In genomic region chr7:130838738-130839137, GRCh38 we compare ENCODE assay signal across 11 cellular contexts.
A peak's percentile ranks its signal among the peaks of the same experiment; 100 is the strongest.
DNase-seq lines count a peak whose midpoint lies in the region; ATAC-seq, FAIRE-seq and TF ChIP-seq lines count a peak whose summit lies in the region.
"Had no signal": no experiment of that assay in that cellular context is flagged by ENCODE, and none has a peak within 500 bp of the region (broad histone marks: within the 10 kb centered on the region; RNA-seq: fewer than 3 reads in every experiment).

No MANE protein-coding gene starts in this region.

- CTCF ChIA-PET in GM10248 (lab: Yijun Ruan, JAX): no interaction called here

- H3K4me2 ChIP-seq in astrocyte (ENCODE audit: low read length): peak overlapping the region; percentile 62
- H3K4me2 ChIP-seq: GM23338 had no signal

- H3K36me3 Mint-ChIP-seq in HFFc6 (ENCODE audit: low read depth) (peaks cover 35% of the 10 kb centered on the region), astrocyte (ENCODE audit: low read depth, unreplicated experiment) (no peaks in the 10 kb centered on the region)

- H3K4me3 ChIP-seq in astrocyte (ENCODE audit: insufficient read depth, low read depth, low read length): no peak overlapping the region
- H3K4me3 ChIP-seq: GM23338 had no signal

- POLR2A ChIA-PET in GM10248 (lab: Yijun Ruan, JAX): no interaction called here

- no peaks in the 10 kb centered on the region for H3K27me3 ChIP-seq in astrocyte (ENCODE audit: insufficient read depth, low read length)

- peak overlapping the region; percentile 80 for H3K27ac ChIP-seq in astrocyte (ENCODE audit: low read depth, low read length)
- H3K27ac ChIP-seq: HL-60 had no signal

- H3K9me3 Mint-ChIP-seq in HFFc6: peaks cover 13% of the 10 kb centered on the region
- no peaks in the 10 kb centered on the region for H3K9me3 Mint-ChIP-seq in astrocyte (ENCODE audit: unreplicated experiment)
- H3K9me3 Mint-ChIP-seq: GM23338 had no signal

- H3K27me3 Mint-ChIP-seq in HFFc6 (ENCODE audit: insufficient read depth): peaks cover 2% of the 10 kb centered on the region
- no peaks in the 10 kb centered on the region for H3K27me3 Mint-ChIP-seq in astrocyte (ENCODE audit: low read depth, unreplicated experiment)

- FAIRE-seq in astrocyte (lab: Jason Lieb, UNC): peak; percentile 81
- FAIRE-seq: islet of Langerhans had no signal

- peaks cover 18% of the 10 kb centered on the region for H3K4me1 ChIP-seq in astrocyte (ENCODE audit: insufficient read depth, low read length)

- DNase-seq in GM10248 (ENCODE audit: extremely low spot score) (peak; percentile 46), HFFc6 (peak; percentile 98), astrocyte (ENCODE audit: low read depth) (peak; percentile 96), myocyte (ENCODE audit: low read depth) (peak; percentile 36), cortex of kidney (lab: John Stamatoyannopoulos, UW) (no peak), cerebellar cortex (ENCODE audit: low spot score) (no peak), sciatic nerve (ENCODE audit: low spot score) (no peak)
- DNase-seq: stimulated activated naive B cell treated with anti-CD40 and anti-IgM and Interleukin-4, amounts not matched to agents 10 μg/mL and 1 μg/mL and 100 μg/mL, for 72 hours had no signal

- H3K4me1 Mint-ChIP-seq in HFFc6 (ENCODE audit: low read depth) (peaks cover 86% of the 10 kb centered on the region), astrocyte (ENCODE audit: low read depth, unreplicated experiment) (peaks cover 25% of the 10 kb centered on the region)
- H3K4me1 Mint-ChIP-seq: GM23338 had no signal

- no peaks in the 10 kb centered on the region for H4K20me1 ChIP-seq in astrocyte (ENCODE audit: insufficient read depth, low read length)

- no peaks in the 10 kb centered on the region for H3K36me3 ChIP-seq in astrocyte (ENCODE audit: insufficient read depth, low read length)

- H3K9me3 ChIP-seq in astrocyte (ENCODE audit: insufficient read depth, low read depth, low read length): no peaks in the 10 kb centered on the region

- ATAC-seq in sciatic nerve: no peak
- ATAC-seq: GM23338; stimulated activated naive B cell treated with anti-CD40 and anti-IgM and Interleukin-4, amounts not matched to agents 10 μg/mL and 1 μg/mL and 100 μg/mL, for 72 hours had no signal

- H2AFZ ChIP-seq in astrocyte (ENCODE audit: low read depth, low read length): no peak overlapping the region
- H2AFZ ChIP-seq: GM23338 had no signal

- intact Hi-C loops in sciatic nerve (cut with DNase I): loop anchor here (10.0 kb wide), 1 partner anchor 1444 kb away; no protein-coding TSS in a partner anchor

- H3K4me3 Mint-ChIP-seq in HFFc6 (peak overlapping the region; percentile 34), astrocyte (ENCODE audit: unreplicated experiment) (no peak overlapping the region)
- H3K4me3 Mint-ChIP-seq: GM23338; stimulated activated naive B cell treated with anti-CD40 and anti-IgM and Interleukin-4, amounts not matched to agents 10 μg/mL and 1 μg/mL and 100 μg/mL, for 72 hours had no signal

- TF ChIP-seq CTCF in GM10248 (IDR thresholded peaks at IDR 0.05; ENCODE audit: control extremely low read depth, extremely low read depth, low read depth, missing control alignments): no peak
- no peak for TF ChIP-seq CTCF in HFFc6 (IDR thresholded peaks at IDR 0.05)
- TF ChIP-seq CTCF in astrocyte (IDR thresholded peaks at IDR 0.05; ENCODE audit: insufficient read depth, low read depth, low read length): no peak

- H3K9ac ChIP-seq in astrocyte (ENCODE audit: low read length): no peak overlapping the region

- no peaks in the 10 kb centered on the region for H3K79me2 ChIP-seq in astrocyte (ENCODE audit: insufficient read depth, low read length)

- H3K27ac Mint-ChIP-seq in HFFc6: peak overlapping the region; percentile 90
- peak overlapping the region; percentile 59 for H3K27ac Mint-ChIP-seq in astrocyte (ENCODE audit: unreplicated experiment)
- H3K27ac Mint-ChIP-seq: GM23338; stimulated activated naive B cell treated with anti-CD40 and anti-IgM and Interleukin-4, amounts not matched to agents 10 μg/mL and 1 μg/mL and 100 μg/mL, for 72 hours had no signal

Comparison
In these comparisons a context has a peak if more than half of its experiments do, and no peak if none do; other contexts are left out.
1. DNase-seq: peak in GM10248 (single experiment), HFFc6 (single experiment), astrocyte (single experiment) and myocyte (single experiment); none in cortex of kidney (single experiment), cerebellar cortex (single experiment) and sciatic nerve (single experiment).